Comparison of ENCODE assay signal across 28 cellular contexts in the genomic region with DNA sequence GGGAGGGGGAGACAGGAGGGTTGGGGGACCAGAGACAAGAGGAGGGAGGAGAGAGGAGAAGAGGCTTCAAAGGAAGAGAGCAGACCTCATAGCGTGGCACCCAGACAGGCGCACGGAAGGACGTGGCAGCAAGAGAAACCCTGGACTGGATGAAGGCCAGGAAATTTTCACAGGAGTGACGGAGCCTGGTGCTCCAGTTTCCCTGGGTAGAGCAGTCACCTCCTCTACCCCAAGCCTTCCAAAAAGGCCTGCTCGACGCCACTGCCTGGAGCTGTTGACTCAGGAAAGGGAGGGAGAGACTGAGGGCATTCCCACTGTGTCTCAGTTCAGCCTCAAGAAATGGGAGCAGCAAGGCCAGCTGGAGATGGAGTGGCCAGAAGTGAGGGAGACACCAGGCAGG. TPM values are rescaled to one million over a fixed set of nuclear protein-coding genes. Genes with fewer than 3 reads are reported as not detected.
"Had no signal": no experiment of that assay in that cellular context is flagged by ENCODE, and none has a peak within 500 bp of the region (broad histone marks: within the 10 kb centered on the region; RNA-seq: fewer than 3 reads in every experiment).

No MANE protein-coding gene starts in this region.

- H3K27ac ChIP-seq: colonic mucosa, gastroesophageal sphincter, parathyroid adenoma, psoas muscle, thyroid gland, upper lobe of left lung, WERI-Rb-1 had no signal

- H3K4me1 ChIP-seq: colonic mucosa, parathyroid adenoma, psoas muscle, thyroid gland, upper lobe of left lung had no signal

- H3K9me3 Mint-ChIP-seq: activated CD4-positive, alpha-beta memory T cell treated with anti-CD3 and anti-CD28 coated beads, Interleukin-2, amount 10 ng/mL, durations not matched to agents 7 days and 5 days; activated CD4-positive, alpha-beta T cell treated with anti-CD3 and anti-CD28 coated beads, Interleukin-2, amount 10 ng/mL, durations not matched to agents 7 days and 5 days; activated naive CD4-positive, alpha-beta T cell treated with anti-CD3 and anti-CD28 coated beads, Interleukin-2, amount 50 U/mL, for 72 hours; activated T-cell treated with anti-CD3 and anti-CD28 coated beads, Interleukin-2, amount 50 U/mL, for 72 hours; mesothelial cell of epicardium; naive thymus-derived CD4-positive, alpha-beta T cell; T-helper 1 cell treated with Interleukin-12 subunit alpha and Interleukin-12 subunit beta and Interleukin-4 antibody, amounts not matched to agents 30 μg/mL and 1 μg/mL, for 36 hours had no signal

- H3K4me3 ChIP-seq: colonic mucosa, gastroesophageal sphincter, psoas muscle, thyroid gland, upper lobe of left lung had no signal

- H3K9ac ChIP-seq: parathyroid adenoma had no signal

- H3K9me3 ChIP-seq: colonic mucosa, gastroesophageal sphincter, psoas muscle, thyroid gland, upper lobe of left lung had no signal

- FAIRE-seq: endometrium, kidney had no signal

- H3K27me3 Mint-ChIP-seq: activated CD4-positive, alpha-beta T cell treated with anti-CD3 and anti-CD28 coated beads, Interleukin-2, amount 10 ng/mL, durations not matched to agents 7 days and 5 days had no signal

- ATAC-seq: activated CD4-positive, CD25-positive, alpha-beta regulatory T cell treated with anti-CD3 and anti-CD28 coated beads, Interleukin-2, amount 50 U/mL, for 24 hours; activated naive CD4-positive, alpha-beta T cell treated with anti-CD3 and anti-CD28 coated beads, Interleukin-2, amount 50 U/mL, for 72 hours; activated T-cell treated with anti-CD3 and anti-CD28 coated beads, Interleukin-2, amount 50 U/mL, for 72 hours; gastroesophageal sphincter; naive thymus-derived CD4-positive, alpha-beta T cell had no signal

- H3K36me3 Mint-ChIP-seq: activated naive CD4-positive, alpha-beta T cell treated with anti-CD3 and anti-CD28 coated beads, Interleukin-2, amount 50 U/mL, for 72 hours; mesothelial cell of epicardium; naive thymus-derived CD4-positive, alpha-beta T cell had no signal

- H3K36me3 ChIP-seq: colonic mucosa, thyroid gland, upper lobe of left lung, WERI-Rb-1 had no signal

- H3K27ac Mint-ChIP-seq: activated CD4-positive, alpha-beta memory T cell treated with anti-CD3 and anti-CD28 coated beads, Interleukin-2, amount 10 ng/mL, durations not matched to agents 7 days and 5 days; activated CD4-positive, alpha-beta T cell treated with anti-CD3 and anti-CD28 coated beads, Interleukin-2, amount 10 ng/mL, durations not matched to agents 7 days and 5 days; activated naive CD4-positive, alpha-beta T cell treated with anti-CD3 and anti-CD28 coated beads, Interleukin-2, amount 50 U/mL, for 72 hours; activated T-cell treated with anti-CD3 and anti-CD28 coated beads, Interleukin-2, amount 50 U/mL, for 72 hours; mesothelial cell of epicardium; naive thymus-derived CD4-positive, alpha-beta T cell; T-helper 1 cell treated with Interleukin-12 subunit alpha and Interleukin-12 subunit beta and Interleukin-4 antibody, amounts not matched to agents 30 μg/mL and 1 μg/mL, for 36 hours had no signal

- DNase-seq: activated CD4-positive, alpha-beta memory T cell treated with anti-CD3 and anti-CD28 coated beads, Interleukin-2, amount 10 ng/mL, durations not matched to agents 7 days and 5 days; activated CD4-positive, alpha-beta T cell treated with anti-CD3 and anti-CD28 coated beads, Interleukin-2, amount 10 ng/mL, durations not matched to agents 7 days and 5 days; activated naive CD4-positive, alpha-beta T cell; activated T-cell treated with anti-CD3 and anti-CD28 coated beads, Interleukin-2, amount 50 U/mL, for 72 hours; anterior cingulate cortex; colonic mucosa; effector CD8-positive, alpha-beta T cell; head of caudate nucleus; hippocampal formation; kidney; naive thymus-derived CD4-positive, alpha-beta T cell; nucleus accumbens; psoas muscle; stimulated activated CD4-positive, alpha-beta T cell treated with anti-CD3 and anti-CD28 coated beads, Interleukin-15, amount 100 ng/mL, for 24 hours; stimulated activated CD4-positive, alpha-beta T cell treated with anti-CD3 and anti-CD28 coated beads, Interleukin-2, amount 100 ng/mL, for 24 hours; stimulated activated naive CD4-positive, alpha-beta T cell treated with Interleukin-2 at 50 U/mL for 16 hours; SW 1271; T-helper 9 cell; thyroid gland; WERI-Rb-1 had no signal

- H3K4me3 Mint-ChIP-seq: activated CD4-positive, alpha-beta memory T cell treated with anti-CD3 and anti-CD28 coated beads, Interleukin-2, amount 10 ng/mL, durations not matched to agents 7 days and 5 days; activated CD4-positive, alpha-beta T cell treated with anti-CD3 and anti-CD28 coated beads, Interleukin-2, amount 10 ng/mL, durations not matched to agents 7 days and 5 days; activated T-cell treated with anti-CD3 and anti-CD28 coated beads, Interleukin-2, amount 50 U/mL, for 72 hours; mesothelial cell of epicardium; naive thymus-derived CD4-positive, alpha-beta T cell; T-helper 1 cell treated with Interleukin-12 subunit alpha and Interleukin-12 subunit beta and Interleukin-4 antibody, amounts not matched to agents 30 μg/mL and 1 μg/mL, for 36 hours had no signal

- H3K27me3 ChIP-seq: colonic mucosa, gastroesophageal sphincter, thyroid gland, upper lobe of left lung had no signal

RNA-seq across cellular contexts. Expression of a gene that starts 19.3 kb away (rescaled TPM):
- total RNA-seq: activated CD4-positive, alpha-beta memory T cell treated with anti-CD3 and anti-CD28 coated beads, Interleukin-2, amount 10 ng/mL, durations not matched to agents 7 days and 5 days; activated CD4-positive, alpha-beta T cell treated with anti-CD3 and anti-CD28 coated beads, Interleukin-2, amount 10 ng/mL, durations not matched to agents 7 days and 5 days; activated naive CD4-positive, alpha-beta T cell treated with anti-CD3 and anti-CD28 coated beads, Interleukin-2, amount 50 U/mL, for 72 hours; psoas muscle had no signal
